21 cellular contexts compared by ENCODE assay signal in genomic region chr19:31301306-31301980, GRCh38.
"Had no signal": no experiment of that assay in that cellular context is flagged by ENCODE, and none has a peak within 500 bp of the region (broad histone marks: within the 10 kb centered on the region; RNA-seq: fewer than 3 reads in every experiment).

No MANE protein-coding gene starts in this region.

- DNase-seq: effector CD4-positive, alpha-beta T cell; endodermal cell; erythroblast; foreskin keratinocyte; kidney; left cardiac atrium; left ventricle myocardium superior; mesendoderm; natural killer cell; nucleus accumbens; stimulated activated CD4-positive, alpha-beta T cell treated with anti-CD3 and anti-CD28 coated beads, Interleukin-15, amount 100 ng/mL, for 24 hours; stimulated activated CD4-positive, alpha-beta T cell treated with anti-CD3 and anti-CD28 coated beads, Interleukin-1b, Interleukin-23, amount 100 ng/mL, for 48 hours; stimulated activated CD4-positive, alpha-beta T cell treated with anti-CD3 and anti-CD28 coated beads, Interleukin-4, amount 100 ng/mL, for 24 hours had no signal

- H3K27me3 Mint-ChIP-seq: stimulated activated memory B cell treated with anti-CD40 and anti-IgM and Interleukin-4, amounts not matched to agents 10 μg/mL and 1 μg/mL and 100 μg/mL, for 72 hours; stimulated activated naive CD8-positive, alpha-beta T cell treated with anti-CD3 and anti-CD28 coated beads, Interleukin-15, Interleukin-2, amounts not matched to agents 100 ng/mL and 50 ng/mL, for 24 hours had no signal

- H3K36me3 Mint-ChIP-seq: natural killer cell; stimulated activated memory B cell treated with anti-CD40 and anti-IgM and Interleukin-4, amounts not matched to agents 10 μg/mL and 1 μg/mL and 100 μg/mL, for 72 hours had no signal

- H3K27ac Mint-ChIP-seq: endodermal cell; natural killer cell; stimulated activated memory B cell treated with anti-CD40 and anti-IgM and Interleukin-4, amounts not matched to agents 10 μg/mL and 1 μg/mL and 100 μg/mL, for 72 hours; stimulated activated naive CD8-positive, alpha-beta T cell treated with anti-CD3 and anti-CD28 coated beads, Interleukin-15, Interleukin-2, amounts not matched to agents 100 ng/mL and 50 ng/mL, for 24 hours had no signal

- H3K4me1 ChIP-seq: foreskin keratinocyte, right atrium auricular region had no signal

- H3K4me3 ChIP-seq: coronary artery, lung, ovary, right atrium auricular region, tibial nerve had no signal

- H3K4me1 Mint-ChIP-seq: endodermal cell; neural crest cell; stimulated activated memory B cell treated with anti-CD40 and anti-IgM and Interleukin-4, amounts not matched to agents 10 μg/mL and 1 μg/mL and 100 μg/mL, for 72 hours had no signal

- H3K27ac ChIP-seq: coronary artery, foreskin keratinocyte, ovary, right atrium auricular region, tibial nerve had no signal

- H3K4me3 Mint-ChIP-seq: endodermal cell; natural killer cell; neural crest cell; stimulated activated memory B cell treated with anti-CD40 and anti-IgM and Interleukin-4, amounts not matched to agents 10 μg/mL and 1 μg/mL and 100 μg/mL, for 72 hours; stimulated activated naive CD8-positive, alpha-beta T cell treated with anti-CD3 and anti-CD28 coated beads, Interleukin-15, Interleukin-2, amounts not matched to agents 100 ng/mL and 50 ng/mL, for 24 hours had no signal

- H3K9me3 Mint-ChIP-seq: endodermal cell; natural killer cell; neural crest cell; stimulated activated naive CD8-positive, alpha-beta T cell treated with anti-CD3 and anti-CD28 coated beads, Interleukin-15, Interleukin-2, amounts not matched to agents 100 ng/mL and 50 ng/mL, for 24 hours had no signal

- ATAC-seq: foreskin keratinocyte; left cardiac atrium; left ventricle myocardium superior; natural killer cell; stimulated activated memory B cell treated with anti-CD40 and anti-IgM and Interleukin-4, amounts not matched to agents 10 μg/mL and 1 μg/mL and 100 μg/mL, for 72 hours had no signal

- H3K27me3 ChIP-seq: foreskin keratinocyte, ovary, right atrium auricular region, tibial nerve had no signal

- H3K9me3 ChIP-seq: ovary, right atrium auricular region, tibial nerve had no signal

- H3K36me3 ChIP-seq: ovary, right atrium auricular region had no signal
